In the genomic region with DNA sequence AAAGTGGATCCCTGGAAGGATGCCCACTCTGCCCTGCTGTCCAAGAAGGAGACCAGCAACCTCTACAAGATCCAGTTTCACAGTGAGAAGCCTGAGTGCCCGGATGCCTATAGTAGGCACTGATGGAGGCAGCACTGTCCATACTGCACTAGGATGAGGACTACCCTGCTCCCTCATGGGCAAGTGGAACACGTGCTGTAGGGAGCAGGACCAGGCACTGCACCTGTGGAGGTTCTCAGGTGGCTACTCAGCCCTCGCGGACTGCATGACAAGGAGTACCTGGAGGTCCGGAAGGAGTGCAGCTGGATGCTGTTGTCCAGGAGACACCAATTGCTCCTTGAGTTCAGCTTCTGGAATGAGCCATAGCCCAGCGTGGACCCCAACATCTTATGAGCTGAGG, we compare ENCODE assay signal across 35 cellular contexts.
DNase-seq lines count a peak whose midpoint lies in the region; ATAC-seq, FAIRE-seq and TF ChIP-seq lines count a peak whose summit lies in the region.
"Had no signal": no experiment of that assay in that cellular context is flagged by ENCODE, and none has a peak within 500 bp of the region (broad histone marks: within the 10 kb centered on the region; RNA-seq: fewer than 3 reads in every experiment).

No MANE protein-coding gene starts in this region.

- no peak overlapping the region for H3K9ac ChIP-seq in neuronal stem cell (ENCODE audit: low read depth, low read length, poor library complexity)
- H3K9ac ChIP-seq: BLaER1; BLaER1 treated with 17β-estradiol and CSF1 and Interleukin-3, amounts not matched to agents 10 nM and 100 nM had no signal

- H3K79me1 ChIP-seq in neuronal stem cell (ENCODE audit: low read depth, low read length), result no peaks in the 10 kb centered on the region

- H3K4me3 Mint-ChIP-seq in natural killer cell treated with Interleukin-12 subunit alpha and Interleukin-12 subunit beta and Interleukin-15 and Interleukin-18, amount 100 ng/mL, for 72 hours, result no peak overlapping the region
- H3K4me3 Mint-ChIP-seq in natural killer cell, result no peak overlapping the region
- H3K4me3 Mint-ChIP-seq: B cell; CD14-positive monocyte; CD4-positive, alpha-beta memory T cell; CD4-positive, alpha-beta T cell; CD4-positive, CD25-positive, alpha-beta regulatory T cell; CD8-positive, alpha-beta memory T cell; CD8-positive, alpha-beta T cell had no signal

- no peak for TF ChIP-seq EP300 in suprapubic skin (IDR thresholded peaks at IDR 0.05)

- H4K8ac ChIP-seq in neuronal stem cell (ENCODE audit: low read depth, low read length), result peak overlapping the region; percentile 48

- no peak overlapping the region for H4K91ac ChIP-seq in neuronal stem cell (ENCODE audit: low read depth, low read length, poor library complexity)

- no peak overlapping the region for H3K4me2 ChIP-seq in neuronal stem cell (ENCODE audit: insufficient read depth, low read length, poor library complexity, severe bottlenecking)
- H3K4me2 ChIP-seq: A549; BLaER1; BLaER1 treated with 17β-estradiol and CSF1 and Interleukin-3, amounts not matched to agents 10 nM and 100 nM had no signal

- peak overlapping the region; percentile 68 for H3K18ac ChIP-seq in neuronal stem cell (ENCODE audit: low read length)

- no peaks in the 10 kb centered on the region for H3K36me3 ChIP-seq in bronchial epithelial cell (ENCODE audit: control insufficient read depth, insufficient read depth, low read length)
- H3K36me3 ChIP-seq in neuronal stem cell (replicated peaks in 1 of 2; ENCODE audit: control insufficient read depth in 2 of 2, insufficient read depth in 2 of 2, low read length in 2 of 2), result no peaks in the 10 kb centered on the region
- no peaks in the 10 kb centered on the region for H3K36me3 ChIP-seq in suprapubic skin
- H3K36me3 ChIP-seq: BE2C; BLaER1; BLaER1 treated with 17β-estradiol and CSF1 and Interleukin-3, amounts not matched to agents 10 nM and 100 nM had no signal

- no peak overlapping the region for H2AFZ ChIP-seq in neuronal stem cell (ENCODE audit: low read length)

- H2BK12ac ChIP-seq in neuronal stem cell (ENCODE audit: low read length), result peak overlapping the region; percentile 63

- H3K14ac ChIP-seq in neuronal stem cell (ENCODE audit: low read length), result peak overlapping the region; percentile 63

- TF ChIP-seq CTCF in natural killer cell (IDR thresholded peaks at IDR 0.05), result no peak
- TF ChIP-seq CTCF in bronchial epithelial cell (IDR thresholded peaks at IDR 0.05; ENCODE audit: insufficient read depth, low read length, severe bottlenecking), result no peak
- no peak for TF ChIP-seq CTCF in suprapubic skin (IDR thresholded peaks at IDR 0.05)

- peaks cover 34 to 66% of the 10 kb centered on the region in 2 donors for H3K27me3 Mint-ChIP-seq in natural killer cell treated with Interleukin-12 subunit alpha and Interleukin-12 subunit beta and Interleukin-15 and Interleukin-18, amount 100 ng/mL, for 72 hours
- H3K27me3 Mint-ChIP-seq in natural killer cell (ENCODE audit: low read depth in 2 of 2), result peaks cover 7 to 54% of the 10 kb centered on the region in 2 donors

- no peak overlapping the region for H3K27ac Mint-ChIP-seq in natural killer cell treated with Interleukin-12 subunit alpha and Interleukin-12 subunit beta and Interleukin-15 and Interleukin-18, amount 100 ng/mL, for 72 hours
- no peak overlapping the region for H3K27ac Mint-ChIP-seq in natural killer cell
- H3K27ac Mint-ChIP-seq: B cell; CD14-positive monocyte; CD4-positive, alpha-beta memory T cell; CD4-positive, alpha-beta T cell; CD4-positive, CD25-positive, alpha-beta regulatory T cell; CD8-positive, alpha-beta memory T cell; CD8-positive, alpha-beta T cell had no signal

- H2BK15ac ChIP-seq in neuronal stem cell (ENCODE audit: low read length), result peak overlapping the region; percentile 37

- peak overlapping the region; percentile 44 for H3K4ac ChIP-seq in neuronal stem cell (ENCODE audit: low read length)

- H3K9me3 ChIP-seq in neuronal stem cell (replicated peaks in 1 of 2; ENCODE audit: control insufficient read depth in 2 of 2, insufficient read depth in 1 of 2, low read depth in 1 of 2, low read length in 2 of 2) (peaks cover 0 to 4% of the 10 kb centered on the region in 2 donors), suprapubic skin (no peaks in the 10 kb centered on the region)
- H3K9me3 ChIP-seq: BE2C, BLaER1, Caco-2 had no signal

- ATAC-seq in natural killer cell treated with Interleukin-12 subunit alpha and Interleukin-12 subunit beta and Interleukin-15 and Interleukin-18, amount 100 ng/mL, for 72 hours, result peak; percentile 36 to 65
- ATAC-seq in natural killer cell (no peak), GM21526 (IDR thresholded peaks at IDR 0.05; ENCODE audit: low FRiP score, unreplicated experiment) (no peak)
- ATAC-seq: A549; CD8-positive, alpha-beta T cell had no signal

- H3K4me1 ChIP-seq in neuronal stem cell (ENCODE audit: control insufficient read depth in 2 of 2, insufficient read depth in 1 of 2, low read depth in 1 of 2, low read length in 2 of 2), result peaks cover 0 to 1% of the 10 kb centered on the region in 2 donors
- no peaks in the 10 kb centered on the region for H3K4me1 ChIP-seq in suprapubic skin
- H3K4me1 ChIP-seq: A549, BE2C, BLaER1, Caco-2 had no signal

- intact Hi-C loops in natural killer cell (cut with micrococcal nuclease), result no loop called here

- DNase-seq in natural killer cell treated with Interleukin-12 subunit alpha and Interleukin-12 subunit beta and Interleukin-15 and Interleukin-18, amount 100 ng/mL, for 72 hours (ENCODE audit: low spot score), result no peak
- DNase-seq in natural killer cell (no peak), bronchial epithelial cell (ENCODE audit: low read depth) (no peak), neuronal stem cell (ENCODE audit: low spot score) (no peak), suprapubic skin (ENCODE audit: low spot score in 2 of 2) (no peak)
- DNase-seq: 8988T; ACHN; AML-193; BE2C; C1 segment of cervical spinal cord; Caco-2; Calu3; CD4-positive, alpha-beta memory T cell; CD4-positive, alpha-beta T cell; CD4-positive, CD25-positive, alpha-beta regulatory T cell; CD8-positive, alpha-beta memory T cell; CD8-positive, alpha-beta T cell; COR-L47; DMS 273 treated with DMSO at 0.1 percent for 48 hours; DMS153; DMS53; DMS79; DMS79 treated with DMSO at 0.1 percent for 48 hours; DND-41; EL had no signal

- H3K27ac ChIP-seq in neuronal stem cell (replicated peaks; ENCODE audit: low read length) (no peak overlapping the region), suprapubic skin (no peak overlapping the region)
- H3K27ac ChIP-seq: 22Rv1; A549; BLaER1; BLaER1 treated with 17β-estradiol and CSF1 and Interleukin-3, amounts not matched to agents 10 nM and 100 nM; C4-2B had no signal

- no peaks in the 10 kb centered on the region for H3K9me3 Mint-ChIP-seq in natural killer cell treated with Interleukin-12 subunit alpha and Interleukin-12 subunit beta and Interleukin-15 and Interleukin-18, amount 100 ng/mL, for 72 hours
- no peaks in the 10 kb centered on the region for H3K9me3 Mint-ChIP-seq in natural killer cell

- peak overlapping the region; percentile 82 for H3K23ac ChIP-seq in neuronal stem cell (ENCODE audit: low read depth, low read length, poor library complexity)

- H2BK5ac ChIP-seq in neuronal stem cell (ENCODE audit: low read length), result peak overlapping the region; percentile 72

- H3K4me3 ChIP-seq in bronchial epithelial cell (ENCODE audit: low read depth, low read length) (no peak overlapping the region), neuronal stem cell (ENCODE audit: low read length in 2 of 2) (peak overlapping the region in 1 of 2 donors; percentile 30), suprapubic skin (no peak overlapping the region)
- H3K4me3 ChIP-seq: A549; BLaER1; BLaER1 treated with 17β-estradiol and CSF1 and Interleukin-3, amounts not matched to agents 10 nM and 100 nM had no signal

- H3K36me3 Mint-ChIP-seq in natural killer cell treated with Interleukin-12 subunit alpha and Interleukin-12 subunit beta and Interleukin-15 and Interleukin-18, amount 100 ng/mL, for 72 hours, result no peaks in the 10 kb centered on the region
- H3K36me3 Mint-ChIP-seq in natural killer cell, result no peaks in the 10 kb centered on the region
- H3K36me3 Mint-ChIP-seq: CD14-positive monocyte; CD4-positive, alpha-beta memory T cell; CD4-positive, CD25-positive, alpha-beta regulatory T cell; CD8-positive, alpha-beta memory T cell; CD8-positive, alpha-beta T cell had no signal

- peak; percentile 72 for FAIRE-seq in bronchial epithelial cell (lab: Jason Lieb, UNC)
- FAIRE-seq: A204.1, A549, D721Med had no signal

- peak overlapping the region; percentile 99 for H2AK5ac ChIP-seq in neuronal stem cell (ENCODE audit: low read depth, low read length)

- no peaks in the 10 kb centered on the region for H3K4me1 Mint-ChIP-seq in natural killer cell treated with Interleukin-12 subunit alpha and Interleukin-12 subunit beta and Interleukin-15 and Interleukin-18, amount 100 ng/mL, for 72 hours (ENCODE audit: low read depth in 2 of 2)
- no peaks in the 10 kb centered on the region for H3K4me1 Mint-ChIP-seq in natural killer cell
- H3K4me1 Mint-ChIP-seq: B cell; CD14-positive monocyte; CD4-positive, CD25-positive, alpha-beta regulatory T cell; CD8-positive, alpha-beta memory T cell had no signal

- H3K27me3 ChIP-seq in bronchial epithelial cell (ENCODE audit: control insufficient read depth, insufficient read depth, low read length) (peaks cover 1% of the 10 kb centered on the region), neuronal stem cell (ENCODE audit: control insufficient read depth in 3 of 3, insufficient read depth in 3 of 3, low read depth in 1 of 3, low read length in 3 of 3) (peaks cover 0 to 2% (median 0%) of the 10 kb centered on the region in 3 experiments), suprapubic skin (peaks cover 2% of the 10 kb centered on the region)
- H3K27me3 ChIP-seq: BE2C; BLaER1 treated with 17β-estradiol and CSF1 and Interleukin-3, amounts not matched to agents 10 nM and 100 nM had no signal

- no peak for TF ChIP-seq POLR2A in suprapubic skin (IDR thresholded peaks at IDR 0.05)

- H2BK120ac ChIP-seq in neuronal stem cell (ENCODE audit: low read depth, low read length), result no peak overlapping the region

- no CpG with 5 or more reads among the region's 6 CpGs for WGBS in neuronal stem cell (ENCODE audit: extremely low coverage in 2 of 2, insufficient read length in 2 of 2, insufficient replicate concordance in 1 of 2), 2 donors
- WGBS in suprapubic skin, result 71% methylated on average over 6 of the region's 6 CpGs

Comparison
In these comparisons a context has a peak if more than half of its experiments do, and no peak if none do; other contexts are left out.
1. ATAC-seq: peak in natural killer cell treated with Interleukin-12 subunit alpha and Interleukin-12 subunit beta and Interleukin-15 and Interleukin-18, amount 100 ng/mL, for 72 hours (2 of 2); none in natural killer cell (0 of 3) and GM21526 (single experiment).